ENCODE assay signal across 21 cellular contexts in the genomic region with DNA sequence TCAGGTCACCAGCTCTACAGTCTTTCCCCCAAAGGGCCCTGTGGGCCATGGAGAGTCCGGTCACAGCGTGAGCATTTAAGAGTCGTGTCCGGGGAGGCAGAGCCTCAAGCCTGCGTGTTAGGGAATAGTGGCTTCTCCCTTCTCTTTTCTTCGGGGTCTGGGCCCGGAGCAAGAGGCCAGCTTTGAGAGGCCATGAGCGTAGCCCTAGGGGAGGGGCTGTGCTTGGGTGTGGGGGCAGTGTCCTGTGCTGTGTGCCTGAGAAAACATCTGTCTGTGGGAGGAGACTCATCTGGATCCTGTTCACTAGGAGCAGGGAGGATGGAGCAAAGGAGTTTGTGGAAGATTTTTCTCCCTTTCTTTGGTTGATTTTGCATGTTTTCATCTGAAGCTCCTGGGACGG. TPM values are rescaled to one million over a fixed set of nuclear protein-coding genes. Genes with fewer than 3 reads are reported as not detected.
A peak's percentile ranks its signal among the peaks of the same experiment; 100 is the strongest.
DNase-seq lines count a peak whose midpoint lies in the region; ATAC-seq and TF ChIP-seq lines count a peak whose summit lies in the region.
"Had no signal": no experiment of that assay in that cellular context is flagged by ENCODE, and none has a peak within 500 bp of the region (broad histone marks: within the 10 kb centered on the region; RNA-seq: fewer than 3 reads in every experiment).

No MANE protein-coding gene starts in this region.

- H4K20me1 ChIP-seq in osteoblast (ENCODE audit: insufficient read depth, low read length) = peaks cover 76% of the 10 kb centered on the region

- no peaks in the 10 kb centered on the region for H3K4me1 Mint-ChIP-seq in immature natural killer cell

- ATAC-seq in heart left ventricle = peak in 3 of 4 donors; percentile 55 to 68 (median 64)
- no peak for ATAC-seq in HG03378 (IDR thresholded peaks at IDR 0.05; ENCODE audit: unreplicated experiment)
- ATAC-seq: activated naive CD8-positive, alpha-beta T cell treated with anti-CD3 and anti-CD28 coated beads, Interleukin-2, amount 50 U/mL, for 24 hours; left lung; naive thymus-derived CD8-positive, alpha-beta T cell; WTC11 had no signal

- DNase-seq in ascending aorta (ENCODE audit: low spot score in 2 of 2) (no peak), heart left ventricle (peak in 2 of 5 donors; percentile 61 to 69), osteoblast (ENCODE audit: insufficient read length, low spot score, missing footprints) (no peak), tibial nerve (ENCODE audit: low spot score in 2 of 2) (no peak), MV-4-11 (lab: John Stamatoyannopoulos, UW) (no peak), immature natural killer cell (no peak)
- no peak for DNase-seq in stimulated activated CD4-positive, alpha-beta T cell treated with anti-CD3 and anti-CD28 coated beads, Interleukin-2, amount 100 ng/mL, for 24 hours
- DNase-seq: activated naive CD8-positive, alpha-beta T cell treated with anti-CD3 and anti-CD28 coated beads, Interleukin-2, amount 50 U/mL, for 24 hours; AML-193; left lung; NCI-H1694 treated with DMSO at 0.1 percent for 48 hours; NCI-H446; SHP77 treated with DMSO at 0.1 percent for 48 hours; T-helper 2 cell had no signal

- peaks cover 96% of the 10 kb centered on the region for H3K79me2 ChIP-seq in osteoblast (ENCODE audit: insufficient read depth, low read length)

- no peaks in the 10 kb centered on the region for H3K36me3 Mint-ChIP-seq in immature natural killer cell
- H3K36me3 Mint-ChIP-seq: naive thymus-derived CD8-positive, alpha-beta T cell had no signal

- no peaks in the 10 kb centered on the region for H3K9me3 Mint-ChIP-seq in immature natural killer cell
- H3K9me3 Mint-ChIP-seq: activated naive CD8-positive, alpha-beta T cell treated with anti-CD3 and anti-CD28 coated beads, Interleukin-2, amount 50 U/mL, for 24 hours; naive thymus-derived CD8-positive, alpha-beta T cell; WTC11 had no signal

- no peak overlapping the region for H3K4me2 ChIP-seq in osteoblast (ENCODE audit: insufficient read depth, low read length)

- no peak for TF ChIP-seq POLR2A in heart left ventricle (IDR thresholded peaks at IDR 0.05)
- TF ChIP-seq POLR2A in tibial nerve (IDR thresholded peaks at IDR 0.05) = no peak

- peaks cover 0 to 4% (median 3%) of the 10 kb centered on the region in 3 donors for H3K27me3 Mint-ChIP-seq in immature natural killer cell (ENCODE audit: low read depth in 3 of 3)
- H3K27me3 Mint-ChIP-seq: naive thymus-derived CD8-positive, alpha-beta T cell had no signal

- no peak overlapping the region for H2AFZ ChIP-seq in osteoblast (ENCODE audit: low read length)

- no peak for TF ChIP-seq EP300 in tibial nerve (IDR thresholded peaks at IDR 0.05)

- 59 to 77% (median 66%) methylated on average over 8 to 9 of the region's 9 CpGs for WGBS in heart left ventricle, 4 donors
- 34 to 49% methylated on average over 9 of the region's 9 CpGs for WGBS in tibial nerve, 2 donors

- H3K4me3 ChIP-seq in ascending aorta = no peak overlapping the region
- H3K4me3 ChIP-seq in heart left ventricle = no peak overlapping the region
- no peak overlapping the region for H3K4me3 ChIP-seq in osteoblast (ENCODE audit: insufficient read depth, low read length)
- H3K4me3 ChIP-seq in tibial nerve = no peak overlapping the region
- H3K4me3 ChIP-seq: left lung had no signal

- no peak overlapping the region for H3K27ac Mint-ChIP-seq in immature natural killer cell
- H3K27ac Mint-ChIP-seq: activated naive CD8-positive, alpha-beta T cell treated with anti-CD3 and anti-CD28 coated beads, Interleukin-2, amount 50 U/mL, for 24 hours; WTC11 had no signal

- H3K4me3 Mint-ChIP-seq in immature natural killer cell = no peak overlapping the region
- H3K4me3 Mint-ChIP-seq: activated naive CD8-positive, alpha-beta T cell treated with anti-CD3 and anti-CD28 coated beads, Interleukin-2, amount 50 U/mL, for 24 hours; WTC11 had no signal

- peaks cover 20 to 32% of the 10 kb centered on the region in 2 donors for H3K4me1 ChIP-seq in ascending aorta
- peaks cover 0 to 88% (median 43%) of the 10 kb centered on the region in 12 donors for H3K4me1 ChIP-seq in heart left ventricle
- H3K4me1 ChIP-seq in osteoblast (ENCODE audit: insufficient read depth, low read length) = peaks cover 69% of the 10 kb centered on the region
- H3K4me1 ChIP-seq in tibial nerve = peaks cover 0 to 98% (median 54%) of the 10 kb centered on the region in 4 donors

- TF ChIP-seq CTCF in ascending aorta (IDR thresholded peaks at IDR 0.05) = no peak
- TF ChIP-seq CTCF in heart left ventricle (IDR thresholded peaks at IDR 0.05) = no peak
- no peak for TF ChIP-seq CTCF in osteoblast (IDR thresholded peaks at IDR 0.05; ENCODE audit: extremely low read depth, low read depth, low read length)
- TF ChIP-seq CTCF in tibial nerve (IDR thresholded peaks at IDR 0.05) = no peak

- H3K27me3 ChIP-seq in ascending aorta (no peaks in the 10 kb centered on the region), heart left ventricle (no peaks in the 10 kb centered on the region), osteoblast (ENCODE audit: insufficient read depth, low read length) (no peaks in the 10 kb centered on the region), tibial nerve (no peaks in the 10 kb centered on the region)
- H3K27me3 ChIP-seq: left lung had no signal

- H3K9me3 ChIP-seq in ascending aorta (no peaks in the 10 kb centered on the region), heart left ventricle (no peaks in the 10 kb centered on the region), osteoblast (ENCODE audit: low read depth, low read length) (no peaks in the 10 kb centered on the region), tibial nerve (no peaks in the 10 kb centered on the region)
- H3K9me3 ChIP-seq: left lung had no signal

- H3K27ac ChIP-seq in ascending aorta (peak overlapping the region; percentile 64 to 65), heart left ventricle (peak overlapping the region; percentile 3 to 73 (median 61)), osteoblast (ENCODE audit: low read depth, low read length) (peak overlapping the region; percentile 7), tibial nerve (peak overlapping the region in 3 of 4 donors; percentile 65 to 85 (median 83))
- H3K27ac ChIP-seq: left lung had no signal

- intact Hi-C loops in ascending aorta (cut with DNase I) = no loop called here
- intact Hi-C loops in heart left ventricle (cut with DNase I) = no loop called here

- peaks cover 67 to 85% of the 10 kb centered on the region in 2 donors for H3K36me3 ChIP-seq in ascending aorta
- H3K36me3 ChIP-seq in heart left ventricle = peaks cover 0 to 86% (median 78%) of the 10 kb centered on the region in 9 donors
- H3K36me3 ChIP-seq in osteoblast (ENCODE audit: insufficient read depth, low read length) = peaks cover 87% of the 10 kb centered on the region
- peaks cover 0 to 92% (median 11%) of the 10 kb centered on the region in 3 donors for H3K36me3 ChIP-seq in tibial nerve

RNA-seq across cellular contexts. Expression of gene LRP1-AS, which starts 5.3 kb away (rescaled TPM):
- total RNA-seq in ascending aorta (not detected), heart left ventricle (not detected), osteoblast (not detected in 2 replicates), tibial nerve (not detected)
- polyA plus RNA-seq in heart left ventricle (not detected), immature natural killer cell (not detected)
- total RNA-seq: activated CD8-positive, alpha-beta memory T cell treated with anti-CD3 and anti-CD28 coated beads for 36 hours; cerebellum; fibroblast of villous mesenchyme; left lung; naive thymus-derived CD8-positive, alpha-beta T cell; pulmonary artery endothelial cell; WTC11 had no signal
- polyA plus RNA-seq: naive thymus-derived CD8-positive, alpha-beta T cell had no signal

RNA-seq across cellular contexts. Expression of gene LRP1, which starts 13.8 kb away (rescaled TPM):
- 708 TPM for total RNA-seq in ascending aorta
- 100 to 1,000 TPM in 4 of 9 donors, 10 to 100 TPM in 5; 51.5 to 316 (median 71.1) TPM for total RNA-seq in heart left ventricle
- 10 to 100 TPM; 23.0 to 31.5 TPM for polyA plus RNA-seq in heart left ventricle
- 744 and 789 TPM in 2 replicates for total RNA-seq in osteoblast
- 100 to 1,000 TPM; 410 to 653 (median 527) TPM for total RNA-seq in tibial nerve
- polyA plus RNA-seq in immature natural killer cell = under 1 TPM in 2 of 3 donors, not detected in 1; 0.08 to 0.22 TPM

RNA-seq across cellular contexts. Expression of gene STAT6, which starts 31.0 kb away (rescaled TPM):
- total RNA-seq in ascending aorta (188 TPM), heart left ventricle (10 to 100 TPM; 31.6 to 87.7 (median 37.6) TPM), osteoblast (149 and 167 TPM in 2 replicates), tibial nerve (100 to 1,000 TPM; 140 to 247 (median 183) TPM)
- polyA plus RNA-seq in heart left ventricle (10 to 100 TPM; 39.6 to 41.0 TPM), immature natural killer cell (10 to 100 TPM; 71.1 to 94.0 (median 89.1) TPM)

RNA-seq across cellular contexts. Expression of gene NAB2, which starts 53.2 kb away (rescaled TPM):
- total RNA-seq in ascending aorta = 50.9 TPM
- total RNA-seq in heart left ventricle = 10 to 100 TPM in 8 of 9 donors, 1 to 10 TPM in 1; 8.7 to 20.3 (median 11.8) TPM
- polyA plus RNA-seq in heart left ventricle = 10 to 100 TPM; 10.7 to 30.1 TPM
- total RNA-seq in osteoblast = 53.6 and 70.9 TPM in 2 replicates
- 10 to 100 TPM; 29.3 to 42.2 (median 38.6) TPM for total RNA-seq in tibial nerve
- 1 to 10 TPM; 1.0 to 2.7 (median 1.3) TPM for polyA plus RNA-seq in immature natural killer cell

Comparison
In these comparisons a context has a peak if more than half of its experiments do, and no peak if none do; other contexts are left out.
1. H3K27ac ChIP-seq: peak in every context shown above with its lines; median percentile 83 in tibial nerve; 64 in ascending aorta; 61 in heart left ventricle; 7 in osteoblast.